ENCODE assay signal across 22 cellular contexts in the genomic region with DNA sequence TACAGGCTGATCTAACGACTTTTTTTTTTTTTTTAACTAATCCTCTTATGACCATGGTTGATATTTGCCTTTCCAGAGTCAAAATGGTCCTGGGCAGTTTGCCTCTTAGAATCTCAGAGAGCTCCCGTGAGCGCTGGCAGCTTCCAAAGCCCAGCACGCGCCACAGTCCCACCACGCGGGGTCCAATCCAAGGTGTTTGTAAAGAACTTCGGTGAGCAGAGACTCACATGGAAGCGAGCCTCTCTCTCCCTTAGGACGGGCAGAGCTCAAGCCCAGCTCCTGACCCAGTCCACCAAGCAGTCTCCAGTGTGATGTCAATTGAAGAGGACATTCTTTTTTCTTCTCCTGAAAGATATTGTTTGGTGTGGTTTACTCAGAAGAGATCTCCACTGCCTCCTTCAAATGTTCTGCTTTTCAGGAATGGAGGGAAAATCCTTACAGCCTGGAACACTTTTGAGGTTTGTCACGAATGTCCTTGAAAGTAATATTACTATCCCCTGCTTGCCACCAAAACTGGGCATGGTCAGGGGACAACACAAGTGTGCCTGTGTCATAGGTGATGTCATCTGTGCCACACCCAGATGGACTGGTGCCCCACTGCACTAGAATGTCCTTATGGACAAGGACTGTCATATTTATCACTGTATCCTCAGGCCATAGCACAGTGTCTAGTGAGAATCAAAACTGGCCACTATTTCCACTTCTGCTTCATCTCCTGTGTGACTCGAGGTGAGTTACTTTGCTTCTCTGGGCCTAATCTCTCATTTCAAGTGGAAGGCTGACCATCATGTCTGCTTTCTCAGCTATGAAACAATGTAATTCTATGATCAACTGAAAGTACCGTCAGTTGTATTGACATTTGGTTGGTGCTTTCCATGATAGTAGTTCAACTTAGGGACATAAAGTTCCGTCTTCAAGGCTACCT.
"Had no signal": no experiment of that assay in that cellular context is flagged by ENCODE, and none has a peak within 500 bp of the region (broad histone marks: within the 10 kb centered on the region; RNA-seq: fewer than 3 reads in every experiment).

No MANE protein-coding gene starts in this region.

- H3K27ac ChIP-seq: epithelial cell of prostate, esophagus muscularis mucosa, gastroesophageal sphincter, hepatocyte, neutrophil, tibial artery, upper lobe of left lung, vagina had no signal

- H3K4me2 ChIP-seq: hepatocyte had no signal

- H2AFZ ChIP-seq: hepatocyte had no signal

- H3K79me2 ChIP-seq: hepatocyte had no signal

- H3K36me3 ChIP-seq: upper lobe of left lung, vagina had no signal

- H3K27me3 ChIP-seq: esophagus muscularis mucosa, gastroesophageal sphincter, hepatocyte, neutrophil, tibial artery, upper lobe of left lung, vagina had no signal

- H3K4me3 ChIP-seq: esophagus muscularis mucosa, gastroesophageal sphincter, hepatocyte, tibial artery, upper lobe of left lung, vagina had no signal

- FAIRE-seq: colon, kidney, small intestine had no signal

- H3K4me1 ChIP-seq: vagina had no signal

- H3K9me3 ChIP-seq: esophagus muscularis mucosa, gastroesophageal sphincter, neutrophil, tibial artery, upper lobe of left lung, vagina had no signal

- DNase-seq: effector memory CD8-positive, alpha-beta T cell; foreskin fibroblast; glutamatergic neuron; kidney; left colon; mammary epithelial cell; naive thymus-derived CD4-positive, alpha-beta T cell; nephron progenitor cell; right cardiac atrium; small intestine; stimulated activated CD4-positive, alpha-beta T cell treated with anti-CD3 and anti-CD28 coated beads, Interleukin-2, amount 100 ng/mL, for 48 hours; stimulated activated CD8-positive, alpha-beta memory T cell treated with anti-CD3 and anti-CD28 coated beads, Interleukin-4, amount 100 ng/mL, for 48 hours; tibial artery had no signal

- ATAC-seq: effector memory CD8-positive, alpha-beta T cell; gastroesophageal sphincter; left colon; naive thymus-derived CD4-positive, alpha-beta T cell; stimulated activated effector memory CD8-positive, alpha-beta T cell treated with anti-CD3 and anti-CD28 coated beads, Interleukin-12 subunit alpha, Interleukin-12 subunit beta, amount 100 ng/mL, for 72 hours had no signal
